1 cellular context compared by ENCODE assay signal in the genomic region with DNA sequence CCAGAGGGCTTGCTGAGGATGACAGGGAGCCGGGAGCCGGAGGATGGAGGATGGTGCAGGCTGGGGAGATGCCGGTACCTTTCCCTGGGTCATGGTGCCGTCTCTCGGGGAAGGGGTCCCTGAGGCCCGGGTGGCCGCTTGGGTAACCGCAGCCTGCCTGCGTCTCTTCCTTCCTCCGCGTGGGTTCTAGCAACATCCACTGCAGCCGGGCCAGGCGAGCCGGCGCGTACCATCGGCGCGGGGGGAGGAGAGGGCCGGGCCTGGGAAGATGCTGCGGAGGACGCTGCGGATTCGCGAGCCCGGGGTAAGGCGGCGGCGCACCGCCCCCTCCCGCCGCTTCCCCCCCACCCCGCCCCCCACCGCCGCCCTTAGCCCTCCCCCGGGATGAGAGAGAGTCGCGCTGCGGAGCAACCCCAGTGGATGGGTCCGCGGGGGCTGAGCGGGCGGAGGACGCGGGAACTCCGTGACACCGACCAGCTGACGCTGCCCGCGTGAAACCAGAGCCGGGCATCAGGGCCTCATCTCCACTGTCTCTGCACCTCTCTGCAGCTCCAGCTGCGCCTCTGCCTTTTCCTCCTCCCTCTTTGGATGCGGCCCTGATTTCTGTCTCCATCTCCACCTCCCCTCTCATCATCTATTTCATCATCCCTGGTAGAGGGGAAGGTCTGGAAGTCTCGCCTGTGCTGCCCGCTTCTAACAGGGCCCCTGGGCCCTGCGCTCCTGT.
TF ChIP-seq lines count a peak whose summit lies in the region.

A gene (minus strand): TSS at position 201 of the 724 bp plus-strand sequence. CDS start 108 bp downstream, at position 93.

TF ChIP-seq in IMR-90, 13 proteins besides CTCF, POLR2A, EP300 and RAD21 (continued from another document):
- TF ChIP-seq, protein P1, sequence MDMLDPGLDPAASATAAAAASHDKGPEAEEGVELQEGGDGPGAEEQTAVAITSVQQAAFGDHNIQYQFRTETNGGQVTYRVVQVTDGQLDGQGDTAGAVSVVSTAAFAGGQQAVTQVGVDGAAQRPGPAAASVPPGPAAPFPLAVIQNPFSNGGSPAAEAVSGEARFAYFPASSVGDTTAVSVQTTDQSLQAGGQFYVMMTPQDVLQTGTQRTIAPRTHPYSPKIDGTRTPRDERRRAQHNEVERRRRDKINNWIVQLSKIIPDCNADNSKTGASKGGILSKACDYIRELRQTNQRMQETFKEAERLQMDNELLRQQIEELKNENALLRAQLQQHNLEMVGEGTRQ (IDR thresholded peaks at IDR 0.05; ENCODE audit: low read depth, low read length), result 0 out of 2 replicates have a peak, but pooled peaks have one; percentile 21
- TF ChIP-seq MAZ (IDR thresholded peaks at IDR 0.05; ENCODE audit: borderline replicate concordance, low read depth, low read length) (peak; percentile 70; the same call in 1 of the 2 replicates), MAFK (IDR thresholded peaks at IDR 0.05; ENCODE audit: low read depth, low read length) (no peak)
